Comparison of ENCODE assay signal across 25 cellular contexts in genomic region chr1:102172200-102172599, GRCh38.
"Had no signal": no experiment of that assay in that cellular context is flagged by ENCODE, and none has a peak within 500 bp of the region (broad histone marks: within the 10 kb centered on the region; RNA-seq: fewer than 3 reads in every experiment).

No MANE protein-coding gene starts in this region.

- H3K9me3 Mint-ChIP-seq: effector memory CD8-positive, alpha-beta T cell; neural crest cell had no signal

- H3K4me3 ChIP-seq: gastrocnemius medialis, left lung, mucosa of descending colon, right lobe of liver, smooth muscle cell, stomach, thyroid gland had no signal

- DNase-seq: cortex of kidney; effector memory CD8-positive, alpha-beta T cell; gastrocnemius medialis; head of caudate nucleus; left cardiac atrium; left lung; mesenchymal stem cell; mucosa of descending colon; naive B cell; right lobe of liver; stimulated activated CD4-positive, alpha-beta T cell treated with anti-CD3 and anti-CD28 coated beads, Interleukin-12 subunit alpha, Interleukin-12 subunit beta, amount 100 ng/mL, for 4 hours; stimulated activated CD4-positive, alpha-beta T cell treated with anti-CD3 and anti-CD28 coated beads, Interleukin-1b, Interleukin-23, amount 100 ng/mL, for 48 hours; stimulated activated CD4-positive, alpha-beta T cell treated with anti-CD3 and anti-CD28 coated beads, Interleukin-4, amount 100 ng/mL, for 1 hour; stimulated activated CD8-positive, alpha-beta memory T cell treated with anti-CD3 and anti-CD28 coated beads, Interleukin-4, amount 100 ng/mL, for 48 hours; stimulated activated naive CD4-positive, alpha-beta T cell treated with Interleukin-2 at 50 U/mL for 16 hours; stomach; thyroid gland; trophoblast cell had no signal

- H3K27ac Mint-ChIP-seq: effector memory CD8-positive, alpha-beta T cell; mesothelial cell of epicardium; naive B cell; natural killer cell treated with Interleukin-12 subunit alpha and Interleukin-12 subunit beta and Interleukin-15 and Interleukin-18, amount 100 ng/mL, for 72 hours; progenitor cell of endocrine pancreas had no signal

- ATAC-seq: effector memory CD8-positive, alpha-beta T cell; gastrocnemius medialis; left cardiac atrium; left lung; mucosa of descending colon; natural killer cell treated with Interleukin-12 subunit alpha and Interleukin-12 subunit beta and Interleukin-15 and Interleukin-18, amount 100 ng/mL, for 72 hours; right lobe of liver had no signal

- H3K27ac ChIP-seq: gastrocnemius medialis, left lung, neutrophil, parathyroid adenoma, right lobe of liver, stomach, thyroid gland had no signal

- H3K9me3 ChIP-seq: gastrocnemius medialis, left lung, mucosa of descending colon, neutrophil, right lobe of liver, stomach, thyroid gland had no signal

- H3K4me1 ChIP-seq: gastrocnemius medialis, left lung, parathyroid adenoma, right lobe of liver, stomach, thyroid gland had no signal

- H3K27me3 ChIP-seq: gastrocnemius medialis, left lung, neutrophil, right lobe of liver, stomach, thyroid gland had no signal

- H3K4me1 Mint-ChIP-seq: naive B cell, neural crest cell had no signal

- H3K36me3 ChIP-seq: gastrocnemius medialis, left lung, neutrophil, right lobe of liver, stomach, thyroid gland had no signal

- H3K4me3 Mint-ChIP-seq: effector memory CD8-positive, alpha-beta T cell; mesothelial cell of epicardium; naive B cell; natural killer cell treated with Interleukin-12 subunit alpha and Interleukin-12 subunit beta and Interleukin-15 and Interleukin-18, amount 100 ng/mL, for 72 hours; neural crest cell had no signal

- H3K36me3 Mint-ChIP-seq: mesothelial cell of epicardium; naive B cell; natural killer cell treated with Interleukin-12 subunit alpha and Interleukin-12 subunit beta and Interleukin-15 and Interleukin-18, amount 100 ng/mL, for 72 hours had no signal
